ENCODE assay signal across 26 cellular contexts in the genomic region with DNA sequence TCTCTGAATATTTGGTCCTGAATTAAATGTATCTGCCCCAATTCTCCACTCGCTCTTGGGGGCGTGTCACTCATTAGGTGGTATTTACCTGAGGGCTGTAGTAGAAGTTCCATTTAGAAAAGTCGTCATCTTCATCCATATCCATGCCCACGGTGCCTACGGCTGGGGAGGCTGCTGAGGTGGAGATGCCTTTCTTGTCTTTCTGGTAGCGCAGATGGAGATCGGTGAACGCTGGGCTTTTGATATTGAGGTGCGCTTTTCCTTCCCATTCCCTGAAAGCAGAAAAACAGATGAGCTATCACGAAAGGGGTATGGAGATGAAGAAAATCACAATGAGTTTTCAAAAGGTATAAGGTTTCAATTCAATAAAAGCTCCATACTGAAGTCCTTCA. TPM values are rescaled to one million over a fixed set of nuclear protein-coding genes. Genes with fewer than 3 reads are reported as not detected.
"Had no signal": no experiment of that assay in that cellular context is flagged by ENCODE, and none has a peak within 500 bp of the region (broad histone marks: within the 10 kb centered on the region; RNA-seq: fewer than 3 reads in every experiment).

No MANE protein-coding gene starts in this region.

- H3K36me3 ChIP-seq: stomach, suprapubic skin, thyroid gland, tibial nerve, transverse colon, upper lobe of left lung, upper lobe of right lung, uterus, vagina had no signal

- H3K4me3 ChIP-seq: stomach, suprapubic skin, testis, thoracic aorta, thyroid gland, tibial artery, tibial nerve, transverse colon, upper lobe of left lung, upper lobe of right lung, uterus, vagina had no signal

- H3K9me3 ChIP-seq: stomach, suprapubic skin, testis, thoracic aorta, thyroid gland, tibial nerve, transverse colon, upper lobe of left lung, upper lobe of right lung, uterus, vagina had no signal

- ATAC-seq: stimulated activated effector memory CD8-positive, alpha-beta T cell treated with anti-CD3 and anti-CD28 coated beads, Interleukin-12 subunit alpha, Interleukin-12 subunit beta, amount 100 ng/mL, for 72 hours; stimulated activated memory B cell treated with anti-CD40 and anti-IgM and Interleukin-4, amounts not matched to agents 10 μg/mL and 1 μg/mL and 100 μg/mL, for 72 hours; stimulated activated naive B cell treated with anti-CD40 and anti-IgM and Interleukin-4, amounts not matched to agents 10 μg/mL and 1 μg/mL and 100 μg/mL, for 72 hours; stimulated activated naive CD8-positive, alpha-beta T cell treated with anti-CD3 and anti-CD28 coated beads, Interleukin-15, amount 100 ng/mL, for 72 hours; stimulated activated naive CD8-positive, alpha-beta T cell treated with anti-CD3 and anti-CD28 coated beads, Interleukin-15, Interleukin-2, amounts not matched to agents 100 U/mL and 50 U/mL, for 24 hours; upper lobe of right lung had no signal

- H3K27me3 ChIP-seq: stomach, testis, thyroid gland, tibial artery, tibial nerve, transverse colon, upper lobe of left lung, upper lobe of right lung, uterus, vagina had no signal

- DNase-seq: stimulated activated CD4-positive, alpha-beta T cell treated with anti-CD3 and anti-CD28 coated beads, Interleukin-2, amount 100 ng/mL, for 48 hours; stimulated activated CD4-positive, alpha-beta T cell treated with anti-CD3 and anti-CD28 coated beads, Interleukin-4, amount 100 ng/mL, for 1 hour; stimulated activated CD4-positive, alpha-beta T cell treated with anti-CD3 and anti-CD28 coated beads, Interleukin-4, amount 100 ng/mL, for 24 hours; stimulated activated CD4-positive, alpha-beta T cell treated with anti-CD3 and anti-CD28 coated beads, Interleukin-4, amount 100 ng/mL, for 4 hours; stimulated activated CD8-positive, alpha-beta memory T cell treated with anti-CD3 and anti-CD28 coated beads, Interleukin-4, amount 100 ng/mL, for 48 hours; stimulated activated naive B cell treated with anti-CD40 and anti-IgM and Interleukin-4, amounts not matched to agents 10 μg/mL and 1 μg/mL and 100 μg/mL, for 72 hours; stimulated activated naive CD4-positive, alpha-beta T cell; stimulated activated naive CD4-positive, alpha-beta T cell treated with Interleukin-2 at 50 U/mL for 16 hours; stimulated activated naive CD8-positive, alpha-beta T cell treated with anti-CD3 and anti-CD28 coated beads, Interleukin-15, amount 100 ng/mL, for 72 hours; stimulated activated naive CD8-positive, alpha-beta T cell treated with anti-CD3 and anti-CD28 coated beads, Interleukin-15, Interleukin-2, amounts not matched to agents 100 U/mL and 50 U/mL, for 24 hours; stomach; substantia nigra; testis; thyroid gland; tibial artery; transverse colon; trophoblast cell; upper lobe of left lung; upper lobe of right lung; uterus had no signal

- H3K27ac ChIP-seq: stomach, suprapubic skin, testis, thoracic aorta, thyroid gland, tibial artery, tibial nerve, transverse colon, upper lobe of left lung, upper lobe of right lung, uterus, vagina had no signal

- H3K4me1 ChIP-seq: stomach, suprapubic skin, testis, thyroid gland, transverse colon, upper lobe of left lung, upper lobe of right lung, uterus, vagina had no signal

RNA-seq across cellular contexts. Expression of a gene that starts 39.7 kb away (rescaled TPM):
- total RNA-seq: vagina had no signal
